ENCODE assay signal across 31 cellular contexts in genomic region chr2:128371648-128372345, GRCh38. TPM values are rescaled to one million over a fixed set of nuclear protein-coding genes. Genes with fewer than 3 reads are reported as not detected.
DNase-seq lines count a peak whose midpoint lies in the region; ATAC-seq, FAIRE-seq and TF ChIP-seq lines count a peak whose summit lies in the region.
"Had no signal": no experiment of that assay in that cellular context is flagged by ENCODE, and none has a peak within 500 bp of the region (broad histone marks: within the 10 kb centered on the region; RNA-seq: fewer than 3 reads in every experiment).

No MANE protein-coding gene starts in this region.

- no TSS peak for BruUV-seq in mammary epithelial cell (replicated peaks; lab: Mats Ljungman, UMichigan)

- H3K9me3 Mint-ChIP-seq in activated CD4-positive, alpha-beta T cell treated with anti-CD3 and anti-CD28 coated beads, Interleukin-2, amount 10 ng/mL, durations not matched to agents 24 days and 14 days, result no peaks in the 10 kb centered on the region
- H3K9me3 Mint-ChIP-seq: activated CD4-positive, alpha-beta T cell treated with anti-CD3 and anti-CD28 coated beads, Interleukin-2, amount 10 ng/mL, durations not matched to agents 7 days and 5 days; T-helper 1 cell treated with Interleukin-12 subunit alpha and Interleukin-12 subunit beta and Interleukin-4 antibody, amounts not matched to agents 30 μg/mL and 1 μg/mL, for 36 hours had no signal

- intact Hi-C loops in mammary epithelial cell (cut with micrococcal nuclease), result no loop called here
- intact Hi-C loops in activated CD4-positive, alpha-beta T cell treated with anti-CD3 and anti-CD28 coated beads, Interleukin-2, amount 10 ng/mL, durations not matched to agents 24 days and 14 days (cut with micrococcal nuclease), result no loop called here

- H3K9ac ChIP-seq in neuronal stem cell (ENCODE audit: low read depth, low read length, poor library complexity), result no peak overlapping the region
- H3K9ac ChIP-seq in mammary epithelial cell (ENCODE audit: insufficient read depth, low read length), result no peak overlapping the region

- no peaks in the 10 kb centered on the region for H3K79me2 ChIP-seq in mammary epithelial cell (ENCODE audit: insufficient read depth, low read length)

- in situ Hi-C loops in mammary epithelial cell (cut with MboI; ENCODE audit: low sequenced_read_pairs in 2 of 2), result no loop called here

- H3K36me3 ChIP-seq in bronchial epithelial cell (ENCODE audit: control insufficient read depth, insufficient read depth, low read length) (no peaks in the 10 kb centered on the region), neuronal stem cell (replicated peaks in 1 of 2; ENCODE audit: control insufficient read depth in 2 of 2, insufficient read depth in 2 of 2, low read length in 2 of 2) (no peaks in the 10 kb centered on the region), mammary epithelial cell (ENCODE audit: insufficient read depth, low read length) (no peaks in the 10 kb centered on the region)
- H3K36me3 ChIP-seq: esophagus muscularis mucosa, gastroesophageal sphincter, HAP-1, prostate gland, thyroid gland had no signal

- no peak overlapping the region for H2BK120ac ChIP-seq in neuronal stem cell (ENCODE audit: low read depth, low read length)

- H2AFZ ChIP-seq in neuronal stem cell (ENCODE audit: low read length), result no peak overlapping the region
- H2AFZ ChIP-seq in mammary epithelial cell (ENCODE audit: low read depth, low read length), result no peak overlapping the region

- H2BK15ac ChIP-seq in neuronal stem cell (ENCODE audit: low read length), result peak overlapping the region; percentile 14

- peak; percentile 70 for ATAC-seq in HG03025 (IDR thresholded peaks at IDR 0.05; ENCODE audit: low FRiP score, unreplicated experiment)
- no peak for ATAC-seq in esophagus mucosa
- no peak for ATAC-seq in HG02973 (IDR thresholded peaks at IDR 0.05; ENCODE audit: unreplicated experiment)
- ATAC-seq: gastroesophageal sphincter had no signal

- no peak overlapping the region for H4K8ac ChIP-seq in neuronal stem cell (ENCODE audit: low read depth, low read length)

- dilution Hi-C loops in mammary epithelial cell (cut with HindIII; ENCODE audit: low sequenced_read_pairs), result no loop called here

- H3K36me3 Mint-ChIP-seq in activated CD4-positive, alpha-beta T cell treated with anti-CD3 and anti-CD28 coated beads, Interleukin-2, amount 10 ng/mL, durations not matched to agents 24 days and 14 days (ENCODE audit: low read depth), result no peaks in the 10 kb centered on the region

- peak overlapping the region; percentile 87 for H3K18ac ChIP-seq in neuronal stem cell (ENCODE audit: low read length)

- no peak overlapping the region for H3K27ac ChIP-seq in neuronal stem cell (replicated peaks; ENCODE audit: low read length)
- H3K27ac ChIP-seq in mammary epithelial cell (ENCODE audit: insufficient read depth, low read depth, low read length), result no peak overlapping the region
- H3K27ac ChIP-seq: C4-2B, esophagus muscularis mucosa, gastroesophageal sphincter, HL-60, prostate gland, thyroid gland had no signal

- no peak overlapping the region for H4K91ac ChIP-seq in neuronal stem cell (ENCODE audit: low read depth, low read length, poor library complexity)

- peaks cover 2% of the 10 kb centered on the region for H3K79me1 ChIP-seq in neuronal stem cell (ENCODE audit: low read depth, low read length)

- H3K4me3 Mint-ChIP-seq in activated CD4-positive, alpha-beta T cell treated with anti-CD3 and anti-CD28 coated beads, Interleukin-2, amount 10 ng/mL, durations not matched to agents 24 days and 14 days, result no peak overlapping the region
- H3K4me3 Mint-ChIP-seq: activated CD4-positive, alpha-beta T cell treated with anti-CD3 and anti-CD28 coated beads, Interleukin-2, amount 10 ng/mL, durations not matched to agents 7 days and 5 days had no signal

- peak; percentile 13 for FAIRE-seq in bronchial epithelial cell (lab: Jason Lieb, UNC)
- FAIRE-seq: G401.6, GM19239 had no signal

- no peak overlapping the region for H3K4me3 ChIP-seq in GM12865 (ENCODE audit: low read depth, low read length)
- no peak overlapping the region for H3K4me3 ChIP-seq in bronchial epithelial cell (ENCODE audit: low read depth, low read length)
- no peak overlapping the region for H3K4me3 ChIP-seq in neuronal stem cell (ENCODE audit: low read length in 2 of 2)
- H3K4me3 ChIP-seq in mammary epithelial cell (replicated peaks in 1 of 3; ENCODE audit: insufficient read depth in 1 of 3, low read depth in 2 of 3, low read length in 3 of 3), result no peak overlapping the region
- H3K4me3 ChIP-seq: esophagus muscularis mucosa, gastroesophageal sphincter, HAP-1, prostate gland, thyroid gland had no signal

- H2BK12ac ChIP-seq in neuronal stem cell (ENCODE audit: low read length), result no peak overlapping the region

- no peaks in the 10 kb centered on the region for H3K9me3 ChIP-seq in neuronal stem cell (replicated peaks in 1 of 2; ENCODE audit: control insufficient read depth in 2 of 2, insufficient read depth in 1 of 2, low read depth in 1 of 2, low read length in 2 of 2)
- H3K9me3 ChIP-seq in mammary epithelial cell (replicated peaks; ENCODE audit: insufficient read depth, low read length), result no peaks in the 10 kb centered on the region
- H3K9me3 ChIP-seq: esophagus muscularis mucosa, gastroesophageal sphincter, HAP-1, prostate gland, thyroid gland had no signal

- peak overlapping the region; percentile 23 for H2AK5ac ChIP-seq in neuronal stem cell (ENCODE audit: low read depth, low read length)

- no peak overlapping the region for H2BK5ac ChIP-seq in neuronal stem cell (ENCODE audit: low read length)

- DNase-seq in GM12865 (ENCODE audit: low read depth), result peak; percentile 48
- no peak for DNase-seq in bronchial epithelial cell (ENCODE audit: low read depth)
- DNase-seq in neuronal stem cell (ENCODE audit: low spot score), result no peak
- DNase-seq in mammary epithelial cell, result no peak
- DNase-seq in activated CD4-positive, alpha-beta T cell treated with anti-CD3 and anti-CD28 coated beads, Interleukin-2, amount 10 ng/mL, durations not matched to agents 24 days and 14 days, result no peak
- DNase-seq: activated CD4-positive, alpha-beta T cell treated with anti-CD3 and anti-CD28 coated beads, Interleukin-2, amount 10 ng/mL, durations not matched to agents 7 days and 5 days; activated gamma-delta T cell; amygdala; cerebellar nuclear complex; DMS153; effector CD8-positive, alpha-beta T cell; NCI-H1436 treated with DMSO at 0.1 percent for 48 hours; NCI-H2171 treated with DMSO at 0.1 percent for 48 hours; NCI-H526 treated with DMSO at 0.1 percent for 48 hours; OCI-M1; SIG-M5; stimulated activated CD4-positive, alpha-beta T cell treated with anti-CD3 and anti-CD28 coated beads, Interleukin-2, amount 100 ng/mL, for 24 hours; stimulated activated naive CD4-positive, alpha-beta T cell treated with Interleukin-2 at 50 U/mL for 16 hours; thyroid gland had no signal

- H3K27ac Mint-ChIP-seq in activated CD4-positive, alpha-beta T cell treated with anti-CD3 and anti-CD28 coated beads, Interleukin-2, amount 10 ng/mL, durations not matched to agents 24 days and 14 days, result no peak overlapping the region
- H3K27ac Mint-ChIP-seq: activated CD4-positive, alpha-beta T cell treated with anti-CD3 and anti-CD28 coated beads, Interleukin-2, amount 10 ng/mL, durations not matched to agents 7 days and 5 days; T-helper 1 cell treated with Interleukin-12 subunit alpha and Interleukin-12 subunit beta and Interleukin-4 antibody, amounts not matched to agents 30 μg/mL and 1 μg/mL, for 36 hours had no signal

- no CpG with 5 or more reads among the region's 11 CpGs for WGBS in neuronal stem cell (ENCODE audit: extremely low coverage in 2 of 2, insufficient read length in 2 of 2, insufficient replicate concordance in 1 of 2), 2 donors
- WGBS in mammary epithelial cell (ENCODE audit: low coverage, missing lambda C conversion rate), result 96% methylated on average over 10 of the region's 11 CpGs

- peaks cover 3% of the 10 kb centered on the region for H3K4me1 Mint-ChIP-seq in activated CD4-positive, alpha-beta T cell treated with anti-CD3 and anti-CD28 coated beads, Interleukin-2, amount 10 ng/mL, durations not matched to agents 24 days and 14 days

- peaks cover 25 to 29% of the 10 kb centered on the region in 2 donors for H3K4me1 ChIP-seq in neuronal stem cell (ENCODE audit: control insufficient read depth in 2 of 2, insufficient read depth in 1 of 2, low read depth in 1 of 2, low read length in 2 of 2)
- H3K4me1 ChIP-seq in mammary epithelial cell (ENCODE audit: insufficient read depth, low read length), result peaks cover 57% of the 10 kb centered on the region
- H3K4me1 ChIP-seq: HAP-1 had no signal

- H4K20me1 ChIP-seq in mammary epithelial cell (ENCODE audit: insufficient read depth, low read length), result no peaks in the 10 kb centered on the region

- peak overlapping the region; percentile 23 for H3K23ac ChIP-seq in neuronal stem cell (ENCODE audit: low read depth, low read length, poor library complexity)

- no peak overlapping the region for H3K14ac ChIP-seq in neuronal stem cell (ENCODE audit: low read length)

- H3K4me2 ChIP-seq in neuronal stem cell (ENCODE audit: insufficient read depth, low read length, poor library complexity, severe bottlenecking) (no peak overlapping the region), mammary epithelial cell (ENCODE audit: insufficient read depth, low read depth, low read length) (no peak overlapping the region)

- CTCF ChIA-PET in mammary epithelial cell (lab: Charles Lee; ENCODE audit: low non-redundant PET), result no interaction called here

- H3K27me3 ChIP-seq in bronchial epithelial cell (ENCODE audit: control insufficient read depth, insufficient read depth, low read length) (no peaks in the 10 kb centered on the region), neuronal stem cell (ENCODE audit: control insufficient read depth in 3 of 3, insufficient read depth in 3 of 3, low read depth in 1 of 3, low read length in 3 of 3) (peaks cover 0 to 11% (median 3%) of the 10 kb centered on the region in 3 experiments), mammary epithelial cell (ENCODE audit: insufficient read depth, low read length) (no peaks in the 10 kb centered on the region)
- H3K27me3 ChIP-seq: esophagus muscularis mucosa, gastroesophageal sphincter, thyroid gland had no signal

- TF ChIP-seq CTCF in GM12865 (IDR thresholded peaks at IDR 0.05; ENCODE audit: insufficient read depth, low read depth, low read length, missing control alignments), result no peak
- TF ChIP-seq CTCF in bronchial epithelial cell (IDR thresholded peaks at IDR 0.05; ENCODE audit: insufficient read depth, low read length, severe bottlenecking), result no peak
- TF ChIP-seq CTCF in mammary epithelial cell (conservative IDR thresholded peaks at IDR 0.05 in 1 of 2, IDR thresholded peaks at IDR 0.05 in 1 of 2; ENCODE audit: extremely low read depth in 1 of 2, insufficient read depth in 1 of 2, low read depth in 1 of 2, low read length in 2 of 2), result no peak

- no peaks in the 10 kb centered on the region for H3K27me3 Mint-ChIP-seq in activated CD4-positive, alpha-beta T cell treated with anti-CD3 and anti-CD28 coated beads, Interleukin-2, amount 10 ng/mL, durations not matched to agents 24 days and 14 days
- H3K27me3 Mint-ChIP-seq: activated CD4-positive, alpha-beta T cell treated with anti-CD3 and anti-CD28 coated beads, Interleukin-2, amount 10 ng/mL, durations not matched to agents 7 days and 5 days had no signal

- no peak overlapping the region for H3K4ac ChIP-seq in neuronal stem cell (ENCODE audit: low read length)

RNA-seq across cellular contexts. Expression of gene HS6ST1, which starts 53.1 kb away (rescaled TPM):
- total RNA-seq in bronchial epithelial cell (19.2 and 21.3 TPM in 2 replicates), mammary epithelial cell (10 to 100 TPM; 22.7 to 61.0 TPM), esophagus mucosa (30.8 TPM)
- polyA plus RNA-seq in neuronal stem cell (2013, experiment 1 of 2), result 32.8 TPM
- polyA plus RNA-seq in neuronal stem cell (2013, experiment 2 of 2), result 32.8 TPM
- 13.2 TPM for polyA plus RNA-seq in mammary epithelial cell
- 11.2 TPM for polyA minus RNA-seq in mammary epithelial cell
- 20.1 and 22.0 TPM in 2 replicates for total RNA-seq in activated CD4-positive, alpha-beta T cell treated with anti-CD3 and anti-CD28 coated beads, Interleukin-2, amount 10 ng/mL, durations not matched to agents 24 days and 14 days
